Comparison of ENCODE assay signal across 2 cellular contexts in genomic region chr2:121055088-121055487, GRCh38.
A peak's percentile ranks its signal among the peaks of the same experiment; 100 is the strongest.
TF ChIP-seq lines count a peak whose summit lies in the region.

No MANE protein-coding gene starts in this region.

TF ChIP-seq in HepG2, 621 proteins besides CTCF, POLR2A, EP300 and RAD21:
- TF ChIP-seq ASH2L (IDR thresholded peaks at IDR 0.05; ENCODE audit: insufficient read length, low read depth, low read length) (no peak), ZNF12 (CRISPR knock-in tag; IDR thresholded peaks at IDR 0.05) (peak; percentile 75; the same call in 1 of the 2 replicates)

TF ChIP-seq in K562, 482 proteins besides CTCF, POLR2A, EP300 and RAD21:
- TF ChIP-seq GTF2B (IDR thresholded peaks at IDR 0.05; ENCODE audit: extremely low read depth, insufficient read length) (no peak), ZNF12 (CRISPR knock-in tag; IDR thresholded peaks at IDR 0.05) (0 out of 2 replicates have a peak, but pooled peaks have one; percentile 53)
